26 cellular contexts compared by ENCODE assay signal in genomic region chr1:160093069-160093395, GRCh38. TPM values are rescaled to one million over a fixed set of nuclear protein-coding genes. Genes with fewer than 3 reads are reported as not detected.
A peak's percentile ranks its signal among the peaks of the same experiment; 100 is the strongest.
DNase-seq lines count a peak whose midpoint lies in the region; ATAC-seq and TF ChIP-seq lines count a peak whose summit lies in the region.
"Had no signal": no experiment of that assay in that cellular context is flagged by ENCODE, and none has a peak within 500 bp of the region (broad histone marks: within the 10 kb centered on the region; RNA-seq: fewer than 3 reads in every experiment).

No MANE protein-coding gene starts in this region.

- no peak overlapping the region for H3K27ac ChIP-seq in HEK293 (ENCODE audit: extremely low read depth, low read depth, low read length)
- H3K27ac ChIP-seq in cingulate gyrus (ENCODE audit: low read depth, low read length): peak overlapping the region; percentile 83
- peak overlapping the region; percentile 88 for H3K27ac ChIP-seq in substantia nigra (ENCODE audit: low read depth, low read length, poor library complexity, severe bottlenecking)
- H3K27ac ChIP-seq: A549, SJCRH30 had no signal

- H3K9me3 Mint-ChIP-seq in progenitor cell of endocrine pancreas (ENCODE audit: low read depth): no peaks in the 10 kb centered on the region
- H3K9me3 Mint-ChIP-seq: CD4-positive, alpha-beta T cell; H9; HFFc6 had no signal

- no peak overlapping the region for H3K4me3 ChIP-seq in HEK293 (ENCODE audit: low read depth, low read length)
- H3K4me3 ChIP-seq: A549; BLaER1 treated with 17β-estradiol and CSF1 and Interleukin-3, amounts not matched to agents 10 nM and 100 nM; SJCRH30 had no signal

- POLR2A ChIA-PET in HEK293 (lab: Yijun Ruan, JAX): no interaction called here

- peaks cover 6% of the 10 kb centered on the region for H3K36me3 Mint-ChIP-seq in progenitor cell of endocrine pancreas (ENCODE audit: insufficient read depth)

- no peak overlapping the region for H3K27ac Mint-ChIP-seq in progenitor cell of endocrine pancreas
- H3K27ac Mint-ChIP-seq: CD4-positive, alpha-beta T cell; HFFc6 had no signal

- H3K4me1 Mint-ChIP-seq in progenitor cell of endocrine pancreas (ENCODE audit: low read depth): peaks cover 8% of the 10 kb centered on the region

- no peaks in the 10 kb centered on the region for H3K9me3 ChIP-seq in HEK293 (ENCODE audit: control insufficient read depth, insufficient read depth, low read depth, low read length)
- H3K9me3 ChIP-seq: A549; BLaER1 treated with 17β-estradiol and CSF1 and Interleukin-3, amounts not matched to agents 10 nM and 100 nM; SJCRH30 had no signal

- CTCF ChIA-PET in HEK293 (lab: Yijun Ruan, JAX): interaction anchor here (1.9 kb wide), 1 partner anchor 8 kb away, joined by 10 read pairs; no protein-coding TSS in a partner anchor

- no peak for ATAC-seq in HG03175 (IDR thresholded peaks at IDR 0.05; ENCODE audit: unreplicated experiment)
- ATAC-seq: A549 had no signal

- no peaks in the 10 kb centered on the region for H3K27me3 Mint-ChIP-seq in progenitor cell of endocrine pancreas
- H3K27me3 Mint-ChIP-seq: CD4-positive, alpha-beta T cell had no signal

- H3K4me1 ChIP-seq in HEK293 (ENCODE audit: control insufficient read depth, insufficient read depth, low read length): peaks cover 4% of the 10 kb centered on the region; the same call in 1 of the 2 replicates
- H3K4me1 ChIP-seq: SJCRH30 had no signal

- peak; percentile 41 for DNase-seq in G401 (ENCODE audit: low spot score)
- peak in 2 of 49 donors; percentile 44 to 47 for DNase-seq in substantia nigra (lab: John Stamatoyannopoulos, UW)
- DNase-seq in progenitor cell of endocrine pancreas (ENCODE audit: low spot score, unreplicated experiment): no peak
- DNase-seq in DMS 273 (lab: John Stamatoyannopoulos, UW; ENCODE audit: unreplicated experiment): no peak
- DNase-seq: AML-193; CD4-positive, alpha-beta T cell; DMS53; H9; HFFc6; KBM-7; MV-4-11; NCI-H1105; NCI-H146; NCI-H1930; NCI-H446; NCI-H524 treated with DMSO at 0.1 percent for 48 hours; NCI-H774; SJCRH30 had no signal

- peaks cover 0 to 19% of the 10 kb centered on the region in 2 experiments; a peak in 1 of 3 replicates for H3K36me3 ChIP-seq in HEK293 (ENCODE audit: control insufficient read depth in 2 of 2, insufficient read depth in 1 of 2, low read length in 2 of 2)
- H3K36me3 ChIP-seq: SJCRH30 had no signal

- in situ Hi-C loops in G401 (cut with HindIII; ENCODE audit: low sequenced_read_pairs): no loop called here

- no peak overlapping the region for H3K4me3 Mint-ChIP-seq in progenitor cell of endocrine pancreas (ENCODE audit: low read depth)
- H3K4me3 Mint-ChIP-seq: CD4-positive, alpha-beta T cell; H9; HFFc6 had no signal

- TF ChIP-seq CTCF in HEK293 (tag by site-specific recombination; IDR thresholded peaks at IDR 0.05): no peak
- no peak for TF ChIP-seq CTCF in progenitor cell of endocrine pancreas (IDR thresholded peaks at IDR 0.05; ENCODE audit: unreplicated experiment)

TF ChIP-seq in HEK293, 187 proteins besides CTCF, POLR2A, EP300 and RAD21:
- TF ChIP-seq HIC1 (tag by site-specific recombination; IDR thresholded peaks at IDR 0.05) (peak; percentile 40), ZNF146 (tag by site-specific recombination; IDR thresholded peaks at IDR 0.05) (no peak)

RNA-seq across cellular contexts. Expression of gene IGSF8, which starts 5.4 kb away (rescaled TPM):
- total RNA-seq in G401 (2014; rRNA removed; shearing (Covaris generic)): 11.7 and 15.4 TPM in 2 replicates
- 39.4 and 40.0 TPM in 2 replicates for total RNA-seq in progenitor cell of endocrine pancreas

RNA-seq across cellular contexts. Expression of gene KCNJ9, which starts 11.7 kb away (rescaled TPM):
- not detected in 2 replicates for total RNA-seq in G401 (2014; rRNA removed; shearing (Covaris generic))
- total RNA-seq in progenitor cell of endocrine pancreas: not detected in 2 replicates
- total RNA-seq: CD4-positive, alpha-beta T cell; Daoy; HFFc6; LHCN-M2; SJCRH30 had no signal

RNA-seq across cellular contexts. Expression of gene ATP1A2, which starts 22.5 kb away (rescaled TPM):
- total RNA-seq in G401 (2014; rRNA removed; shearing (Covaris generic)): not detected in 2 replicates
- 0.11 TPM in 1 of 2 replicates, not detected in the other for total RNA-seq in progenitor cell of endocrine pancreas
- total RNA-seq: CD4-positive, alpha-beta T cell; Daoy; MCF 10A had no signal

RNA-seq across cellular contexts. Expression of gene KCNJ10, which starts 23.1 kb away (rescaled TPM):
- total RNA-seq in G401 (2014; rRNA removed; shearing (Covaris generic)): not detected in 2 replicates
- 0.09 and 0.12 TPM in 2 replicates for total RNA-seq in progenitor cell of endocrine pancreas
- total RNA-seq: CD4-positive, alpha-beta T cell; HFFc6; LHCN-M2; MCF 10A had no signal

RNA-seq across cellular contexts. Expression of gene ATP1A4, which starts 58.4 kb away (rescaled TPM):
- total RNA-seq in G401 (2014; rRNA removed; shearing (Covaris generic)): not detected in 2 replicates
- not detected in 2 replicates for total RNA-seq in progenitor cell of endocrine pancreas
- total RNA-seq: Daoy, HFFc6, LHCN-M2, MCF 10A, SJCRH30 had no signal
